In the genomic region with DNA sequence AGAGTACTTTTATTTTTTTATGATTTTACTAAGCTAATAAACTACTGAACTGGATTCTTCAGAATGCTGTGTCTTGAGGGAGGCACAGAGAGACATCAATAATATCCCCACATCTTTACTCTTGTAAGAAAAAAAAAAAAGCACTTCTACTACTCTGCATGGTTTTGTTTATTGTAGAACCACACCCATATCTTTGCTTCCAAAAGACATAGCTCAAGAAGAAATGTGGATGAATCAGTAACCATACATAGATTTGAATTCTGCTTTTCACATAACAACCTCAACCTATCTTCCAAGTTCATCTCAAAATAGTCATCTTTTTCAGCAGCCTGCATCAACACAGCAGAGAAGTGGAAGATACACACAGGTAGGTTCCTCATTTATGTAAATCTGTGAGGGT, we compare ENCODE assay signal across 1 cellular context.
TF ChIP-seq lines count a peak whose summit lies in the region.

No MANE protein-coding gene starts in this region.

TF ChIP-seq in IMR-90, 13 proteins besides CTCF, POLR2A, EP300 and RAD21:
- TF ChIP-seq RCOR1 (IDR thresholded peaks at IDR 0.05; ENCODE audit: insufficient replicate concordance, low read length), result no peak
- TF ChIP-seq NFE2L2 (IDR thresholded peaks at IDR 0.05; ENCODE audit: low read depth, low read length), result no peak
- no peak for TF ChIP-seq FOS (IDR thresholded peaks at IDR 0.05; ENCODE audit: low read depth, low read length)
- TF ChIP-seq MXI1 (IDR thresholded peaks at IDR 0.05; ENCODE audit: borderline replicate concordance, low read depth, low read length), result no peak
- no peak for TF ChIP-seq MAFK (IDR thresholded peaks at IDR 0.05; ENCODE audit: low read depth, low read length)
- no peak for TF ChIP-seq MAZ (IDR thresholded peaks at IDR 0.05; ENCODE audit: borderline replicate concordance, low read depth, low read length)
- TF ChIP-seq BHLHE40 (IDR thresholded peaks at IDR 0.05; ENCODE audit: low read depth, low read length), result no peak
- no peak for TF ChIP-seq RFX5 (IDR thresholded peaks at IDR 0.05; ENCODE audit: low read depth, low read length)
- no peak for TF ChIP-seq CEBPB (IDR thresholded peaks at IDR 0.05; ENCODE audit: low read depth, low read length)
- TF ChIP-seq USF2 (IDR thresholded peaks at IDR 0.05; ENCODE audit: low read depth, low read length), result no peak
- TF ChIP-seq SMC3 (IDR thresholded peaks at IDR 0.05; ENCODE audit: low read depth, low read length), result no peak
